In the genomic region with DNA sequence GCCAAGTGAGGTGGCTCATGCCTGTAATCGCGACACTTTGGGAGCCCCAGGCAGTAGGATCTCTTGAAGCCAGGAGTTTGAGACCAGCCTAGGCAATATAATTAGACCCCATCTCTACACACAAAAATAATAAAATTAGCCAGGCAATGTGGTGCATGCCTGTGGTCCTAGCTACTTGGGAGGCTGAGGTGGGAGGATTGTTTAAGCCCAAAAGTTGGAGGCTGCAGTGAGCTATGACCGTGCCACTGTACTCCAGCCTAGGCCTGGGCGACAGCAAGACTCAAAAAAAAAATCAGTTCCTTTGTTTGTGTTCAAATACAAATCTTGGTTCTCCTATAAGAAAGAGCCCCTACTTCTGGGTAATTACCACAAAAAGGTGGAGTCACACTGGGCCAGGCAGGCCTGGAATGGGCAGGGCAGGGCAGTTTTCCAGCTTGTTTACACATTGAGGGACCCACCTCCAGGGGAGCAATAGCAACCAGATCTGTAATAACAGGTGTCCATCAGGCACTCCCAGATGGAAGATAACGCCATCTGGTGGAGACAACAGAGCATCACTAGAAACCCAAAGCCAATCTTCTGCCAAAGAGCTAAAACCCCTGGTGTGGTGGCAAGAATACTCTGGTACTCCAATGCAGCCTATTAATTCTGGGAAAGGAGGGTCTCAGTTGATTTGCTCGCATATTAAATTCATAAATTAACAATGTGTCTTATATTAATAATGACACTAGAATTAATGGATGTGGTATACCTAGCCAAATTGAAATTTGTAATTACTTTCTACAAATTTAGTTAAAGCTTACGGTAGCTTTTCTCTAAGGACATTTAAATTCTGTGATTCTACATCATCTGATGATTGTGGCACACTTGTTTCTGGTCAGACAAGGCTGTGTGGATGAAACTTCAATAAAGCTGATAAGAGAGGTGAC, we compare ENCODE assay signal across 8 cellular contexts. TPM values are rescaled to one million over a fixed set of nuclear protein-coding genes. Genes with fewer than 3 reads are reported as not detected.
DNase-seq lines count a peak whose midpoint lies in the region; ATAC-seq and TF ChIP-seq lines count a peak whose summit lies in the region.

No MANE protein-coding gene starts in this region.

- H2BK5ac ChIP-seq in H9 (ENCODE audit: insufficient read length, low read length) = no peak overlapping the region

- H3K18ac ChIP-seq in H9 (ENCODE audit: insufficient read length, low read depth, low read length) = no peak overlapping the region

- no peak overlapping the region for H2BK12ac ChIP-seq in H9 (ENCODE audit: insufficient read length, low read depth, low read length)

- no peaks in the 10 kb centered on the region for H4K20me1 ChIP-seq in H9 (ENCODE audit: control insufficient read depth, insufficient read depth, insufficient read length)

- peak; percentile 99 for ATAC-seq in RWPE2 (ENCODE audit: low read depth)
- ATAC-seq in activated naive CD8-positive, alpha-beta T cell treated with anti-CD3 and anti-CD28 coated beads, Interleukin-2, amount 10 ng/mL, durations not matched to agents 7 days and 5 days (ENCODE audit: low read depth) = peak; percentile 85
- peak; percentile 52 to 80 (median 78) for ATAC-seq in heart left ventricle
- peak; percentile 91 to 93 (median 92) for ATAC-seq in psoas muscle

- H2BK20ac ChIP-seq in H9 (ENCODE audit: low read depth, low read length, poor library complexity, severe bottlenecking) = no peak overlapping the region

- H3K4me3 ChIP-seq in RWPE2 (ENCODE audit: severe bottlenecking) (no peak overlapping the region), heart left ventricle (no peak overlapping the region), psoas muscle (no peak overlapping the region)

- DNase-seq in EL (peak; percentile 67), H9 (peak; percentile 90), NCI-H1048 (lab: John Stamatoyannopoulos, UW) (peak; percentile 89), RWPE2 (ENCODE audit: low spot score) (peak; percentile 73), heart left ventricle (peak in 3 of 5 donors; percentile 35 to 46 (median 39)), psoas muscle (peak in 1 of 2 donors; percentile 77), cortex of kidney (lab: John Stamatoyannopoulos, UW) (no peak)
- DNase-seq in activated naive CD8-positive, alpha-beta T cell treated with anti-CD3 and anti-CD28 coated beads, Interleukin-2, amount 10 ng/mL, durations not matched to agents 7 days and 5 days = peak; percentile 42

- no peaks in the 10 kb centered on the region for H3K79me1 ChIP-seq in H9 (ENCODE audit: insufficient read depth, low read depth, low read length, poor library complexity, severe bottlenecking)

- H3K27ac ChIP-seq in H9 (ENCODE audit: insufficient read length, low read depth, low read length) = no peak overlapping the region
- no peak overlapping the region for H3K27ac ChIP-seq in RWPE2 (ENCODE audit: poor library complexity, severe bottlenecking)
- H3K27ac ChIP-seq in heart left ventricle = peak overlapping the region in 2 of 12 donors; percentile 30 to 40
- peak overlapping the region; percentile 56 for H3K27ac ChIP-seq in psoas muscle

- TF ChIP-seq CTCF in H9 (conservative IDR thresholded peaks at IDR 0.05) = peak; percentile 95
- TF ChIP-seq CTCF in RWPE2 (IDR thresholded peaks at IDR 0.05; ENCODE audit: poor library complexity, severe bottlenecking) = peak; percentile 88
- peak; percentile 69 to 86 (median 79) for TF ChIP-seq CTCF in heart left ventricle (IDR thresholded peaks at IDR 0.05)
- TF ChIP-seq CTCF in psoas muscle (IDR thresholded peaks at IDR 0.05) = peak; percentile 76

- no peak overlapping the region for H2BK120ac ChIP-seq in H9 (ENCODE audit: low read depth, low read length, poor library complexity, severe bottlenecking)

- no peak overlapping the region for H3K4me2 ChIP-seq in H9 (ENCODE audit: insufficient read depth, insufficient read length, low read length)

- peaks cover 53% of the 10 kb centered on the region for H3K36me3 ChIP-seq in RWPE2 (ENCODE audit: low read depth)
- H3K36me3 ChIP-seq in heart left ventricle = peaks cover 0 to 67% (median 48%) of the 10 kb centered on the region in 9 donors
- H3K36me3 ChIP-seq in psoas muscle (ENCODE audit: insufficient read depth in 1 of 2, low read depth in 1 of 2) = peaks cover 5 to 59% of the 10 kb centered on the region in 2 donors

- no CpG with 5 or more reads among the region's 7 CpGs for WGBS in H9 (ENCODE audit: extremely low coverage, insufficient read length, low lambda C conversion rate)
- WGBS in heart left ventricle, 4 donors = 71 to 78% (median 74%) methylated on average over 7 of the region's 7 CpGs
- WGBS in psoas muscle, 3 donors = 71 to 74% (median 73%) methylated on average over 7 of the region's 7 CpGs

- H3K9me3 ChIP-seq in H9 (ENCODE audit: control insufficient read depth, low read depth, low read length) (no peaks in the 10 kb centered on the region), RWPE2 (ENCODE audit: severe bottlenecking) (peaks cover 2% of the 10 kb centered on the region), heart left ventricle (no peaks in the 10 kb centered on the region), psoas muscle (no peaks in the 10 kb centered on the region)

- H3K27ac Mint-ChIP-seq in H9 = no peak overlapping the region
- H3K27ac Mint-ChIP-seq in activated naive CD8-positive, alpha-beta T cell treated with anti-CD3 and anti-CD28 coated beads, Interleukin-2, amount 10 ng/mL, durations not matched to agents 7 days and 5 days = peak overlapping the region; percentile 6

- no peak overlapping the region for H3K4ac ChIP-seq in H9 (ENCODE audit: low read depth, low read length)

- no peak overlapping the region; a peak in 2 of 5 replicates for H3K4me3 Mint-ChIP-seq in H9
- H3K4me3 Mint-ChIP-seq in activated naive CD8-positive, alpha-beta T cell treated with anti-CD3 and anti-CD28 coated beads, Interleukin-2, amount 10 ng/mL, durations not matched to agents 7 days and 5 days = no peak overlapping the region

- no peaks in the 10 kb centered on the region for H3K27me3 Mint-ChIP-seq in H9 (ENCODE audit: low read depth)
- no peaks in the 10 kb centered on the region for H3K27me3 Mint-ChIP-seq in activated naive CD8-positive, alpha-beta T cell treated with anti-CD3 and anti-CD28 coated beads, Interleukin-2, amount 10 ng/mL, durations not matched to agents 7 days and 5 days

- H4K91ac ChIP-seq in H9 (ENCODE audit: insufficient read length, low read depth, low read length) = no peak overlapping the region

- no peaks in the 10 kb centered on the region for H3K4me1 ChIP-seq in H9 (ENCODE audit: insufficient read depth, low read length)
- H3K4me1 ChIP-seq in RWPE2 (ENCODE audit: insufficient read depth, poor library complexity, severe bottlenecking) = no peaks in the 10 kb centered on the region
- no peaks in the 10 kb centered on the region for H3K4me1 ChIP-seq in heart left ventricle
- no peaks in the 10 kb centered on the region for H3K4me1 ChIP-seq in psoas muscle

- POLR2A ChIA-PET in activated naive CD8-positive, alpha-beta T cell treated with anti-CD3 and anti-CD28 coated beads, Interleukin-2, amount 10 ng/mL, durations not matched to agents 7 days and 5 days (lab: Charles Lee) = interaction anchor here (0.7 to 1.2 kb wide), 4 partner anchors 10 to 112 kb away, joined by 3 to 5 read pairs (median 3); no protein-coding TSS in a partner anchor

- H2BK15ac ChIP-seq in H9 (ENCODE audit: low read depth, low read length) = no peak overlapping the region

- no peak overlapping the region for H4K8ac ChIP-seq in H9 (replicated peaks; ENCODE audit: insufficient read length, low read depth, low read length)

- H3K23me2 ChIP-seq in H9 (ENCODE audit: insufficient read length, low read depth, low read length, poor library complexity, severe bottlenecking) = no peaks in the 10 kb centered on the region

- 0 out of 5 replicates have a peak, but pooled peaks cover 0 to 2% of the 10 kb centered on the region in 2 experiments for H3K9me3 Mint-ChIP-seq in H9
- H3K9me3 Mint-ChIP-seq in activated naive CD8-positive, alpha-beta T cell treated with anti-CD3 and anti-CD28 coated beads, Interleukin-2, amount 10 ng/mL, durations not matched to agents 7 days and 5 days = no peaks in the 10 kb centered on the region

- H3K56ac ChIP-seq in H9 (ENCODE audit: insufficient read length, low read depth, low read length) = no peak overlapping the region

- H4K5ac ChIP-seq in H9 (ENCODE audit: insufficient read length, low read depth, low read length) = no peak overlapping the region

- H3K79me2 ChIP-seq in H9 (ENCODE audit: insufficient read depth, low read length) = no peaks in the 10 kb centered on the region

- H2AFZ ChIP-seq in H9 (ENCODE audit: low read length) = no peak overlapping the region

- no peak overlapping the region for H3K23ac ChIP-seq in H9 (ENCODE audit: insufficient read length, low read depth, low read length)

- H3K27me3 ChIP-seq in H9 (ENCODE audit: insufficient read depth, low read length) (no peaks in the 10 kb centered on the region), RWPE2 (ENCODE audit: insufficient read depth, poor library complexity, severe bottlenecking) (no peaks in the 10 kb centered on the region), heart left ventricle (no peaks in the 10 kb centered on the region), psoas muscle (ENCODE audit: insufficient read depth in 3 of 3, low read length in 2 of 3) (no peaks in the 10 kb centered on the region)

- intact Hi-C loops in heart left ventricle (cut with DNase I) (loop anchor here in 4 of 10 donors (1.0 to 10.0 kb wide), 4 partner anchors 36 to 236 kb away; partner anchors contain the start of gene REN (in 1 of the 4)), psoas muscle (cut with DNase I) (no loop called here)

- H3K4me1 Mint-ChIP-seq in H9 = no peaks in the 10 kb centered on the region
- H3K4me1 Mint-ChIP-seq in activated naive CD8-positive, alpha-beta T cell treated with anti-CD3 and anti-CD28 coated beads, Interleukin-2, amount 10 ng/mL, durations not matched to agents 7 days and 5 days = peaks cover 4% of the 10 kb centered on the region

- no peak overlapping the region for H3K14ac ChIP-seq in H9 (ENCODE audit: insufficient read depth, low read length)

- H3T11ph ChIP-seq in H9 (ENCODE audit: low read length) = no peak overlapping the region

- H2AK5ac ChIP-seq in H9 (ENCODE audit: insufficient read length, low read length) = no peak overlapping the region

- no peak overlapping the region for H3K9ac ChIP-seq in H9 (ENCODE audit: extremely low read depth, insufficient read length, low read length)

- peaks cover 2 to 30% (median 4%) of the 10 kb centered on the region in 3 experiments; a peak in 5 of 7 replicates for H3K36me3 Mint-ChIP-seq in H9 (ENCODE audit: insufficient read depth in 1 of 3, low read depth in 3 of 3)
- peaks cover 13% of the 10 kb centered on the region for H3K36me3 Mint-ChIP-seq in activated naive CD8-positive, alpha-beta T cell treated with anti-CD3 and anti-CD28 coated beads, Interleukin-2, amount 10 ng/mL, durations not matched to agents 7 days and 5 days

- no peak for TF ChIP-seq POLR2A in heart left ventricle (IDR thresholded peaks at IDR 0.05)

RNA-seq across cellular contexts. Expression of gene PPP1R15B, which starts 13.2 kb away (rescaled TPM):
- total RNA-seq in H9 (2021) = 44.6 and 45.9 TPM in 2 replicates
- 10 to 100 TPM; 77.5 to 77.8 TPM for total RNA-seq in activated naive CD8-positive, alpha-beta T cell treated with anti-CD3 and anti-CD28 coated beads, Interleukin-2, amount 10 ng/mL, durations not matched to agents 7 days and 5 days
- 10 to 100 TPM; 15.8 to 29.8 (median 25.9) TPM for total RNA-seq in heart left ventricle
- 10 to 100 TPM in 1 of 2 donors, 1 to 10 TPM in 1; 8.1 to 27.9 TPM for polyA plus RNA-seq in heart left ventricle
- total RNA-seq in psoas muscle = 10 to 100 TPM; 15.5 to 35.2 (median 26.0) TPM
- polyA plus RNA-seq in psoas muscle = 10 to 100 TPM; 12.2 to 23.9 (median 12.9) TPM

RNA-seq across cellular contexts. Expression of gene PLEKHA6, which starts 38.7 kb away (rescaled TPM):
- 1.6 and 2.1 TPM in 2 replicates for total RNA-seq in H9 (2021)
- under 1 TPM; 0.77 to 0.97 TPM for total RNA-seq in activated naive CD8-positive, alpha-beta T cell treated with anti-CD3 and anti-CD28 coated beads, Interleukin-2, amount 10 ng/mL, durations not matched to agents 7 days and 5 days
- 10 to 100 TPM in 7 of 9 donors, 1 to 10 TPM in 2; 9.1 to 33.2 (median 20.1) TPM for total RNA-seq in heart left ventricle
- polyA plus RNA-seq in heart left ventricle = 10 to 100 TPM in 1 of 2 donors, 1 to 10 TPM in 1; 5.2 to 12.8 TPM
- 1 to 10 TPM; 1.5 to 7.1 (median 4.8) TPM for total RNA-seq in psoas muscle
- polyA plus RNA-seq in psoas muscle = 1 to 10 TPM in 2 of 3 donors, under 1 TPM in 1; 0.92 to 1.7 (median 1.2) TPM
